Comparison of ENCODE assay signal across 2 cellular contexts in genomic region chr10:124056337-124056980, GRCh38.
TF ChIP-seq lines count a peak whose summit lies in the region.

No MANE protein-coding gene starts in this region.

TF ChIP-seq in K562, 482 proteins besides CTCF, POLR2A, EP300 and RAD21:
- TF ChIP-seq NFIC (IDR thresholded peaks at IDR 0.05) (peak; percentile 75), RB1 (IDR thresholded peaks at IDR 0.05; ENCODE audit: low read depth) (no peak)
TF ChIP-seq in K562: peak in this region for 1.

TF ChIP-seq in HepG2, 621 proteins besides CTCF, POLR2A, EP300 and RAD21:
- TF ChIP-seq ZNF687 (CRISPR knock-in tag; IDR thresholded peaks at IDR 0.05) (peak; percentile 56), ATF7-NPFF (CRISPR knock-in tag; IDR thresholded peaks at IDR 0.05; ENCODE audit: low read depth) (no peak), PHF21A (CRISPR knock-in tag; IDR thresholded peaks at IDR 0.05) (no peak), ZBTB38 (CRISPR knock-in tag; IDR thresholded peaks at IDR 0.05) (peak; percentile 29; the same call in 1 of the 2 replicates), ZNF788 (CRISPR knock-in tag; IDR thresholded peaks at IDR 0.05; ENCODE audit: borderline replicate concordance) (0 out of 2 replicates have a peak, but pooled peaks have one; percentile 28), ZFX (CRISPR knock-in tag; IDR thresholded peaks at IDR 0.05; ENCODE audit: low read depth) (0 out of 2 replicates have a peak, but pooled peaks have one; percentile 29)
TF ChIP-seq in HepG2: peak in this region for 4.
